ENCODE assay signal across 1 cellular context in the genomic region with DNA sequence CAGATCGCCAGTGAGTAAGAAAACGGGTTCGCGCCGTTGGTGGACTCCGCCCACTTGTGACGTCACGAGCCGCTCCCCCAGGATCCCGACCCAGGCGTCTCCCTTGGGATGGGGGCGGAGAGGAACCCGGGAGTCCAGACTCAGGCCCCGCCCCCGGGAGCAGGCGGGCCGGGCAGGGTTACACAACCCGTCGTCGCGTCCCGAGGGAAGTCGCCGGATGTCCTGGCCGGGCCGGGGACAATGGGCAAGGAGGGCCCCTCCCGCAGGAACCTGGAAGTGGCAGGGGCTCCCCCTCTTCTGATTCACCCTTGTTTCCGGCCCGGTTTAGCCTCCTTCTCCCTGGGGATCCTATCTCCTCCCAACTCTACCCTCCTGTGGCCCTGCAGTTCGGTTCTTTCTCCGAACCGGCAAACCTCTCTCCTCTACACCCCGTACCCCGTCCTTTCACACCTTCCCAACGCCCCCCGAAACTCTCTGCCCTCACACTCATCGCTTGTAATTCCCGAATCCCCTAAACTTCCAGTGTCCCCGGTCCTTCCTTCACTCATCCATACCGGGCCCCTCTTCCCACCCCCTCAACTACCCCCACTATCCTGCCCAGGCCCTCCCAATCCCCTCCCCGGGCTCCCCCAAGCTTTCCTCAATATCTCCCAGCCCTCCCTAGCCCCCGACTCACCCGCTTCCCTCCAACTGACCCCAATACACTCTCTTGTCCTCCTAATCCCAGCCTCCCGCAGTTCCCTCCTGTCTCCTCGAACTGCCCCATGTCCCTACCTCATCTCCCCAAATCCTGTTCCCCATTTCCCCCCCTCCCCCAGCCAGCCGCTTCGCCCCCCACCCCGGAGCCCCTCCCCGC.
TF ChIP-seq lines count a peak whose summit lies in the region.

No MANE protein-coding gene starts in this region.

TF ChIP-seq in K562, 482 proteins besides CTCF, POLR2A, EP300 and RAD21 (continued from another document and continues in another):
- TF ChIP-seq CREB3L1 (IDR thresholded peaks at IDR 0.05; ENCODE audit: borderline replicate concordance, low read depth) (no peak), SUPT5H (IDR thresholded peaks at IDR 0.05) (peak; percentile 63), HMG20A (CRISPR knock-in tag; conservative IDR thresholded peaks at IDR 0.05) (no peak), ZFX (CRISPR knock-in tag; IDR thresholded peaks at IDR 0.05) (peak; percentile 28; the same call in 1 of the 2 replicates), USF1 (CRISPR knock-in tag; IDR thresholded peaks at IDR 0.05) (no peak), ZNF316 (IDR thresholded peaks at IDR 0.05) (no peak), ZNF778 (CRISPR knock-in tag; IDR thresholded peaks at IDR 0.05) (no peak), HOXB6 (CRISPR knock-in tag; IDR thresholded peaks at IDR 0.05; ENCODE audit: borderline replicate concordance) (no peak), ZNF274 (IDR thresholded peaks at IDR 0.05; ENCODE audit: borderline replicate concordance, low read depth, low read length) (no peak), FOXM1 (IDR thresholded peaks at IDR 0.05; ENCODE audit: low read depth) (peak; percentile 39; the same call in 1 of the 2 replicates), FOXM1 (CRISPR knock-in tag; IDR thresholded peaks at IDR 0.05; ENCODE audit: low read depth) (no peak), POLR2B (IDR thresholded peaks at IDR 0.05; ENCODE audit: low read depth, partially characterized antibody) (peak; percentile 76), ARID1B (IDR thresholded peaks at IDR 0.05) (peak; percentile 63), DACH1 (IDR thresholded peaks at IDR 0.05; ENCODE audit: partially characterized antibody) (no peak), MITF (IDR thresholded peaks at IDR 0.05) (no peak), NCOR1 (IDR thresholded peaks at IDR 0.05) (peak; percentile 29), KDM1A (IDR thresholded peaks at IDR 0.05) (no peak), DNMT1 (IDR thresholded peaks at IDR 0.05) (0 out of 2 replicates have a peak, but pooled peaks have one; percentile 57), AFF1 (IDR thresholded peaks at IDR 0.05; ENCODE audit: low read depth in 1 of 2, partially characterized antibody in 2 of 2) (peak in 1 of 2 experiments; percentile 37), ZBTB2 (IDR thresholded peaks at IDR 0.05) (peak; percentile 62; the same call in 1 of the 2 replicates), PATZ1 (CRISPR knock-in tag; IDR thresholded peaks at IDR 0.05; ENCODE audit: borderline replicate concordance) (no peak), BMI1 (IDR thresholded peaks at IDR 0.05; ENCODE audit: low read length) (no peak), TBL1XR1 (IDR thresholded peaks at IDR 0.05; ENCODE audit: low read length in 2 of 2) (no peak), ZNF311 (CRISPR knock-in tag; IDR thresholded peaks at IDR 0.05) (no peak), SRSF9 (IDR thresholded peaks at IDR 0.05; ENCODE audit: borderline replicate concordance, low read depth, low read length) (no peak), ZNF717 (CRISPR knock-in tag; IDR thresholded peaks at IDR 0.05) (no peak), CSDE1 (IDR thresholded peaks at IDR 0.05) (no peak), SMARCA4 (IDR thresholded peaks at IDR 0.05) (peak; percentile 45; the same call in 1 of the 2 replicates), RBM17 (IDR thresholded peaks at IDR 0.05; ENCODE audit: borderline replicate concordance, low read depth, low read length) (no peak), NR1H2 (CRISPR knock-in tag; IDR thresholded peaks at IDR 0.05) (no peak), STAT5A (IDR thresholded peaks at IDR 0.05; ENCODE audit: borderline replicate concordance, low read length) (no peak), PHB (CRISPR knock-in tag; IDR thresholded peaks at IDR 0.05) (no peak), ZNF518B (CRISPR knock-in tag; IDR thresholded peaks at IDR 0.05) (no peak), ZNF551 (CRISPR knock-in tag; IDR thresholded peaks at IDR 0.05) (no peak), IFI16 (CRISPR knock-in tag; IDR thresholded peaks at IDR 0.05) (no peak), ZNF764 (CRISPR knock-in tag; IDR thresholded peaks at IDR 0.05; ENCODE audit: low read depth) (no peak), TAF7 (tag; IDR thresholded peaks at IDR 0.05) (no peak), ARID3A (IDR thresholded peaks at IDR 0.05; ENCODE audit: borderline replicate concordance, low read depth, low read length) (no peak), OTX1 (CRISPR knock-in tag; IDR thresholded peaks at IDR 0.05) (peak; percentile 91)
- TF ChIP-seq, protein P1, sequence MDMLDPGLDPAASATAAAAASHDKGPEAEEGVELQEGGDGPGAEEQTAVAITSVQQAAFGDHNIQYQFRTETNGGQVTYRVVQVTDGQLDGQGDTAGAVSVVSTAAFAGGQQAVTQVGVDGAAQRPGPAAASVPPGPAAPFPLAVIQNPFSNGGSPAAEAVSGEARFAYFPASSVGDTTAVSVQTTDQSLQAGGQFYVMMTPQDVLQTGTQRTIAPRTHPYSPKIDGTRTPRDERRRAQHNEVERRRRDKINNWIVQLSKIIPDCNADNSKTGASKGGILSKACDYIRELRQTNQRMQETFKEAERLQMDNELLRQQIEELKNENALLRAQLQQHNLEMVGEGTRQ (CRISPR knock-in tag; IDR thresholded peaks at IDR 0.05), result no peak
- TF ChIP-seq, protein P2, sequence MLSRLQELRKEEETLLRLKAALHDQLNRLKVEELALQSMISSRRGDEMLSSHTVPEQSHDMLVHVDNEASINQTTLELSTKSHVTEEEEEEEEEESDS (CRISPR knock-in tag; IDR thresholded peaks at IDR 0.05), result no peak
